17 cellular contexts compared by ENCODE assay signal in the genomic region with DNA sequence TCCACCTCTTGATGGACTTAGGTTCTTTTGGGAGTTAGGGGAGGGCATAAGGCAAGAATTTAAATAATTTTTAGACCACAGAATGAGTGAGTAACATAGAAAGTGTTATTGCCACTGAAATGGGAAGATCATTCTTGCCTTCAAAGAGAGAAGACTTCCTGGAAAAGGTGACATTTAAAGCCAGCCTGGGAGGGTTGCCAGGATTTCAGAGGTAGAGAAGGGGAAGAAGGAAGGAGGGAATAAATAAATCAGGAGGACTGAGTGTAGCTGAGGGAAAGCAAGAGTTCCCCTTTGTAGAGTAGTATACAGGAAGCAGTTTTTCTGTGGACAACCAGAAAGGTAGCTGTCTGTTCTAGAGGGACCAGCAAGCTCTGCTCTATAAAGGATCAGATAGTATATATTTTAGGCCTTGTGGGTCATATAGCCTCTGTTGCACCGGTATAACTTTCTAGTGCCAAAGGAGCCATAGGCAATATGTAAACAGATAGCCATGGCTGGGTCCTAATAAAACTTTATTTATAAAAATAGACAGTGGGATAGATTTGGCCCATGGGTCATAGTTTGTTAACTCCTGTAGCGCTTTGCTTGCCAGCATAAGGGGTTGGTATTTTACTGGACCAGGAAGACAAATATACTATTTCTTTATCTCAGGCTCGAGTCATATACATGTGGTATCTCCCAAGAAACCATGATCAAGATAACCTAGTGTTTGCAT.
DNase-seq lines count a peak whose midpoint lies in the region; ATAC-seq and TF ChIP-seq lines count a peak whose summit lies in the region.
"Had no signal": no experiment of that assay in that cellular context is flagged by ENCODE, and none has a peak within 500 bp of the region (broad histone marks: within the 10 kb centered on the region; RNA-seq: fewer than 3 reads in every experiment).

No MANE protein-coding gene starts in this region.

- no peaks in the 10 kb centered on the region for H3K9me3 Mint-ChIP-seq in activated CD4-positive, alpha-beta T cell treated with anti-CD3 and anti-CD28 coated beads, Interleukin-2, amount 10 ng/mL, durations not matched to agents 24 days and 14 days
- H3K9me3 Mint-ChIP-seq in stimulated activated naive B cell treated with anti-CD40 and anti-IgM and Interleukin-4, amounts not matched to agents 10 μg/mL and 1 μg/mL and 100 μg/mL, for 72 hours, result no peaks in the 10 kb centered on the region
- H3K9me3 Mint-ChIP-seq: CD14-positive monocyte, H9 had no signal

- peaks cover 23% of the 10 kb centered on the region for H3K4me1 Mint-ChIP-seq in activated CD4-positive, alpha-beta T cell treated with anti-CD3 and anti-CD28 coated beads, Interleukin-2, amount 10 ng/mL, durations not matched to agents 24 days and 14 days
- H3K4me1 Mint-ChIP-seq in stimulated activated naive B cell treated with anti-CD40 and anti-IgM and Interleukin-4, amounts not matched to agents 10 μg/mL and 1 μg/mL and 100 μg/mL, for 72 hours, result peaks cover 0 to 5% of the 10 kb centered on the region in 2 donors

- no peaks in the 10 kb centered on the region for H3K9me3 ChIP-seq in WERI-Rb-1 (ENCODE audit: severe bottlenecking)

- no peak for DNase-seq in activated CD4-positive, alpha-beta T cell treated with anti-CD3 and anti-CD28 coated beads, Interleukin-2, amount 10 ng/mL, durations not matched to agents 24 days and 14 days
- no peak for DNase-seq in activated CD4-positive, alpha-beta T cell treated with anti-CD3 and anti-CD28 coated beads, Interleukin-2, amount 50 U/mL, for 48 hours
- peak; percentile 40 for DNase-seq in NCI-H69 (lab: John Stamatoyannopoulos, UW)
- DNase-seq in left colon, result peak; percentile 72 to 79
- no peak for DNase-seq in stimulated activated naive B cell treated with anti-CD40 and anti-IgM and Interleukin-4, amounts not matched to agents 10 μg/mL and 1 μg/mL and 100 μg/mL, for 72 hours
- DNase-seq in dedifferentiated amniotic fluid mesenchymal stem cell (ENCODE audit: extremely low spot score), result no peak
- DNase-seq in WERI-Rb-1, result no peak
- DNase-seq: 8988T, H9, NCI-H1417 treated with DMSO at 0.1 percent for 48 hours, NCI-H187 treated with DMSO at 0.1 percent for 48 hours, NCI-H2171, NCI-H446 had no signal

- intact Hi-C loops in activated CD4-positive, alpha-beta T cell treated with anti-CD3 and anti-CD28 coated beads, Interleukin-2, amount 10 ng/mL, durations not matched to agents 24 days and 14 days (cut with micrococcal nuclease), result no loop called here
- intact Hi-C loops in left colon (cut with DNase I, micrococcal nuclease), result no loop called here

- ATAC-seq in left colon (peak; percentile 62), HG03521 (IDR thresholded peaks at IDR 0.05; ENCODE audit: unreplicated experiment) (no peak)
- ATAC-seq in stimulated activated naive B cell treated with anti-CD40 and anti-IgM and Interleukin-4, amounts not matched to agents 10 μg/mL and 1 μg/mL and 100 μg/mL, for 72 hours (replicated peaks), result no peak
- ATAC-seq: Right ventricle myocardium inferior had no signal

- H3K27me3 Mint-ChIP-seq in activated CD4-positive, alpha-beta T cell treated with anti-CD3 and anti-CD28 coated beads, Interleukin-2, amount 10 ng/mL, durations not matched to agents 24 days and 14 days, result no peaks in the 10 kb centered on the region
- peaks cover 7 to 11% of the 10 kb centered on the region in 2 donors for H3K27me3 Mint-ChIP-seq in stimulated activated naive B cell treated with anti-CD40 and anti-IgM and Interleukin-4, amounts not matched to agents 10 μg/mL and 1 μg/mL and 100 μg/mL, for 72 hours

- H3K36me3 Mint-ChIP-seq in activated CD4-positive, alpha-beta T cell treated with anti-CD3 and anti-CD28 coated beads, Interleukin-2, amount 10 ng/mL, durations not matched to agents 24 days and 14 days (ENCODE audit: low read depth), result peaks cover 57% of the 10 kb centered on the region
- H3K36me3 Mint-ChIP-seq in stimulated activated naive B cell treated with anti-CD40 and anti-IgM and Interleukin-4, amounts not matched to agents 10 μg/mL and 1 μg/mL and 100 μg/mL, for 72 hours, result peaks cover 0 to 3% of the 10 kb centered on the region in 2 donors

- no peaks in the 10 kb centered on the region for H3K36me3 ChIP-seq in WERI-Rb-1

- TF ChIP-seq CTCF in WERI-Rb-1 (IDR thresholded peaks at IDR 0.05; ENCODE audit: low read depth, low read length), result no peak

- no peak overlapping the region for H3K4me3 ChIP-seq in WERI-Rb-1 (ENCODE audit: low read depth, low read length)

- H3K27me3 ChIP-seq in WERI-Rb-1 (ENCODE audit: insufficient read depth, low read depth, severe bottlenecking), result no peaks in the 10 kb centered on the region

- H3K27ac Mint-ChIP-seq in activated CD4-positive, alpha-beta T cell treated with anti-CD3 and anti-CD28 coated beads, Interleukin-2, amount 10 ng/mL, durations not matched to agents 24 days and 14 days, result peak overlapping the region; percentile 69
- peak overlapping the region; percentile 2 for H3K27ac Mint-ChIP-seq in stimulated activated naive B cell treated with anti-CD40 and anti-IgM and Interleukin-4, amounts not matched to agents 10 μg/mL and 1 μg/mL and 100 μg/mL, for 72 hours
- H3K27ac Mint-ChIP-seq: H9 had no signal

- H3K27ac ChIP-seq in WERI-Rb-1, result no peak overlapping the region
- H3K27ac ChIP-seq: HL-60 had no signal

- no peak overlapping the region for H3K4me3 Mint-ChIP-seq in activated CD4-positive, alpha-beta T cell treated with anti-CD3 and anti-CD28 coated beads, Interleukin-2, amount 10 ng/mL, durations not matched to agents 24 days and 14 days
- H3K4me3 Mint-ChIP-seq in stimulated activated naive B cell treated with anti-CD40 and anti-IgM and Interleukin-4, amounts not matched to agents 10 μg/mL and 1 μg/mL and 100 μg/mL, for 72 hours, result no peak overlapping the region
- H3K4me3 Mint-ChIP-seq: H9 had no signal

Comparison
In these comparisons a context has a peak if more than half of its experiments do, and no peak if none do; other contexts are left out.
1. DNase-seq: peak in NCI-H69 (single experiment) and left colon (2 of 2); none in activated CD4-positive, alpha-beta T cell treated with anti-CD3 and anti-CD28 coated beads, Interleukin-2, amount 10 ng/mL, durations not matched to agents 24 days and 14 days (single experiment), activated CD4-positive, alpha-beta T cell treated with anti-CD3 and anti-CD28 coated beads, Interleukin-2, amount 50 U/mL, for 48 hours (0 of 2), stimulated activated naive B cell treated with anti-CD40 and anti-IgM and Interleukin-4, amounts not matched to agents 10 μg/mL and 1 μg/mL and 100 μg/mL, for 72 hours (single experiment), dedifferentiated amniotic fluid mesenchymal stem cell (single experiment) and WERI-Rb-1 (single experiment).